2 cellular contexts compared by ENCODE assay signal in the genomic region with DNA sequence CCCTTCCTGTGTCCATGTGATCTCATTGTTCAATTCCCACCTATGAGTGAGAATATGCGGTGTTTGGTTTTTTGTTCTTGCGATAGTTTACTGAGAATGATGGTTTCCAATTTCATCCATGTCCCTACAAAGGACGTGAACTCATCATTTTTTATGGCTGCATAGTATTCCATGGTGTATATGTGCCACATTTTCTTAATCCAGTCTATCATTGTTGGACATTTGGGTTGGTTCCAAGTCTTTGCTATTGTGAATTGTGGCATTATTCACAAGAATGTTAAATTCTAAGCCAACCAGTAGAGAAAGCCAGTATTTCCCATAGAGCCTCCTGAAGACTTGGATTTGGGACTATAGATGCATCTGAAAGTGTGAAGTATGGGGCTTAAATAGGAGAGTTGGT.
DNase-seq lines count a peak whose midpoint lies in the region; ATAC-seq, FAIRE-seq and TF ChIP-seq lines count a peak whose summit lies in the region.
"Not testable (repeated sequence)": the region's sequence is repeated elsewhere in the genome, so short reads cannot be mapped to it uniquely, and the experiment has no call there.

No MANE protein-coding gene starts in this region.

- in situ Hi-C loops in K562 (cut with MboI): not testable (repeated sequence)

- not testable (repeated sequence) for H3K9me1 ChIP-seq in K562 (ENCODE audit: control insufficient read depth, insufficient read depth, low read length)

- TF ChIP-seq POLR2A in K562 (conservative IDR thresholded peaks at IDR 0.05): not testable (repeated sequence)

- intact Hi-C loops in K562 (cut with micrococcal nuclease): not testable (repeated sequence)

- TF ChIP-seq RAD21 in K562 (CRISPR knock-in tag; conservative IDR thresholded peaks at IDR 0.05 in 1 of 2, IDR thresholded peaks at IDR 0.05 in 1 of 2): not testable (repeated sequence)

- not testable (repeated sequence) for FAIRE-seq in K562 (lab: Jason Lieb, UNC)

- H3K9me3 ChIP-seq in HEK293 (ENCODE audit: control insufficient read depth, insufficient read depth, low read depth, low read length); K562 (replicated peaks; ENCODE audit: control insufficient read depth, insufficient read depth, low read depth, low read length): not testable (repeated sequence)

- not testable (repeated sequence) for DNase-seq in K562 (ENCODE audit: extremely low read depth in 1 of 4, low spot score in 3 of 4)

- not testable (repeated sequence) for H3K9ac ChIP-seq in K562 (ENCODE audit: insufficient read depth in 1 of 2, low read depth in 2 of 2, low read length in 2 of 2)

- not testable (repeated sequence) for TF ChIP-seq EP300 in K562 (IDR thresholded peaks at IDR 0.05; ENCODE audit: low read length)

- H3K4me3 ChIP-seq in HEK293 (ENCODE audit: low read depth, low read length); K562: not testable (repeated sequence)

- not testable (repeated sequence) for BruUV-seq in K562 (replicated peaks; lab: Mats Ljungman, UMichigan)

- H3K4me1 ChIP-seq in HEK293 (ENCODE audit: control insufficient read depth, insufficient read depth, low read length); K562 (replicated peaks in 1 of 2; ENCODE audit: control insufficient read depth in 2 of 2, insufficient read depth in 2 of 2, low read length in 2 of 2): not testable (repeated sequence)

- not testable (repeated sequence) for TF ChIP-seq CTCF in HEK293 (tag by site-specific recombination; IDR thresholded peaks at IDR 0.05); K562 (IDR thresholded peaks at IDR 0.05 in 2 of 3, conservative IDR thresholded peaks at IDR 0.05 in 1 of 3; ENCODE audit: insufficient read depth in 2 of 3, low read depth in 1 of 3, low read length in 3 of 3)

- H3K4me2 ChIP-seq in K562 (ENCODE audit: insufficient read depth, low read length): not testable (repeated sequence)

- WGBS in K562 (ENCODE audit: insufficient coverage, low coverage, missing lambda C conversion rate): no CpG with 5 or more reads among the region's 3 CpGs

- ATAC-seq in K562: not testable (repeated sequence)

- H3K27me3 ChIP-seq in K562 (ENCODE audit: control insufficient read depth in 2 of 2, insufficient read depth in 2 of 2, low read length in 2 of 2): not testable (repeated sequence)

- H3K27ac ChIP-seq in HEK293 (ENCODE audit: extremely low read depth, low read depth, low read length); K562 (ENCODE audit: extremely low read depth, low read depth, low read length): not testable (repeated sequence)

- not testable (repeated sequence) for H3K79me2 ChIP-seq in K562 (ENCODE audit: control insufficient read depth, insufficient read depth, low read length)

- CTCF ChIA-PET in HEK293 (lab: Yijun Ruan, JAX); K562 (lab: Yijun Ruan, JAX; ENCODE audit: low intra/inter-chr PET ratio): not testable (repeated sequence)

- not testable (repeated sequence) for H4K20me1 ChIP-seq in K562 (replicated peaks; ENCODE audit: control insufficient read depth, insufficient read depth, low read length)

- not testable (repeated sequence) for H2AFZ ChIP-seq in K562 (ENCODE audit: low read depth, low read length)

- not testable (repeated sequence) for H3K36me3 ChIP-seq in HEK293 (ENCODE audit: control insufficient read depth in 2 of 2, insufficient read depth in 1 of 2, low read length in 2 of 2); K562 (ENCODE audit: control insufficient read depth, insufficient read depth, low read length)

- POLR2A ChIA-PET in HEK293 (lab: Yijun Ruan, JAX); K562 (lab: Yijun Ruan, JAX): not testable (repeated sequence)

TF ChIP-seq in HEK293, 187 proteins besides CTCF, POLR2A, EP300 and RAD21:
- TF ChIP-seq ZNF146 (tag by site-specific recombination; IDR thresholded peaks at IDR 0.05): peak; percentile 91
- TF ChIP-seq, protein P1, sequence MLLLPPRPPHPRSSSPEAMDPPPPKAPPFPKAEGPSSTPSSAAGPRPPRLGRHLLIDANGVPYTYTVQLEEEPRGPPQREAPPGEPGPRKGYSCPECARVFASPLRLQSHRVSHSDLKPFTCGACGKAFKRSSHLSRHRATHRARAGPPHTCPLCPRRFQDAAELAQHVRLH (tag by site-specific recombination; IDR thresholded peaks at IDR 0.05): peak; percentile 64; the same call in 1 of the 2 replicates
TF ChIP-seq in HEK293: peak in this region for 2; not testable (repeated sequence) for 185.

TF ChIP-seq in K562, 482 proteins besides CTCF, POLR2A, EP300 and RAD21:
- 0 out of 2 replicates have a peak, but pooled peaks have one; percentile 25 for TF ChIP-seq BCOR (IDR thresholded peaks at IDR 0.05)
